ENCODE assay signal across 18 cellular contexts in genomic region chr7:37410305-37411209, GRCh38. TPM values are rescaled to one million over a fixed set of nuclear protein-coding genes. Genes with fewer than 3 reads are reported as not detected.
DNase-seq lines count a peak whose midpoint lies in the region; ATAC-seq, FAIRE-seq and TF ChIP-seq lines count a peak whose summit lies in the region.
"Had no signal": no experiment of that assay in that cellular context is flagged by ENCODE, and none has a peak within 500 bp of the region (broad histone marks: within the 10 kb centered on the region; RNA-seq: fewer than 3 reads in every experiment).

No MANE protein-coding gene starts in this region.

- no peaks in the 10 kb centered on the region for H3K9me2 ChIP-seq in PC-9 (ENCODE audit: insufficient read depth)

- H2AFZ ChIP-seq in PC-9: no peak overlapping the region

- H4K20me1 ChIP-seq in PC-9 (ENCODE audit: insufficient read depth): no peaks in the 10 kb centered on the region

- H3K9me3 ChIP-seq in HEK293 (ENCODE audit: control insufficient read depth, insufficient read depth, low read depth, low read length): no peaks in the 10 kb centered on the region
- no peaks in the 10 kb centered on the region for H3K9me3 ChIP-seq in PC-9 (ENCODE audit: insufficient read depth, low read depth)
- H3K9me3 ChIP-seq: HAP-1, prostate gland, thoracic aorta had no signal

- H3K9me3 Mint-ChIP-seq in WTC11: peaks cover 9% of the 10 kb centered on the region
- H3K9me3 Mint-ChIP-seq in naive B cell: peaks cover 0 to 5% (median 2%) of the 10 kb centered on the region in 7 donors

- H3K36me3 Mint-ChIP-seq in WTC11 (peaks cover 10% of the 10 kb centered on the region), naive B cell (peaks cover 5 to 9% of the 10 kb centered on the region in 2 donors)

- POLR2A ChIA-PET in HEK293 (lab: Yijun Ruan, JAX) (no interaction called here), WTC11 (lab: Charles Lee) (no interaction called here), PC-9 (lab: Charles Lee; ENCODE audit: unreplicated experiment) (no interaction called here)

- ATAC-seq in WTC11 (peak; percentile 67), naive B cell (ENCODE audit: low read depth in 2 of 2) (no peak)
- ATAC-seq: GM12878 had no signal

- no peak overlapping the region for H3K4me2 ChIP-seq in PC-9

- H3K27me3 ChIP-seq in PC-9 (ENCODE audit: insufficient read depth, low read depth): peaks cover 24% of the 10 kb centered on the region

- no peak for TF ChIP-seq CTCF in HEK293 (tag by site-specific recombination; IDR thresholded peaks at IDR 0.05)
- TF ChIP-seq CTCF in WTC11 (IDR thresholded peaks at IDR 0.05): no peak
- no peak for TF ChIP-seq CTCF in PC-9 (conservative IDR thresholded peaks at IDR 0.05)
- TF ChIP-seq CTCF in D721Med (IDR thresholded peaks at IDR 0.05; ENCODE audit: insufficient read depth, missing control alignments): no peak

- H3K27ac Mint-ChIP-seq in WTC11 (no peak overlapping the region), naive B cell (peak overlapping the region in 5 of 6 donors; percentile 5 to 89 (median 51))

- no peaks in the 10 kb centered on the region for H3K4me1 ChIP-seq in HEK293 (ENCODE audit: control insufficient read depth, insufficient read depth, low read length)
- H3K4me1 ChIP-seq in PC-9 (replicated peaks; ENCODE audit: insufficient read depth): no peaks in the 10 kb centered on the region
- H3K4me1 ChIP-seq: HAP-1, prostate gland had no signal

- CTCF ChIA-PET in HEK293 (lab: Yijun Ruan, JAX): no interaction called here
- CTCF ChIA-PET in WTC11 (lab: Charles Lee): no interaction called here
- CTCF ChIA-PET in PC-9 (lab: Charles Lee): no interaction called here

- no peak overlapping the region for H3K4me3 ChIP-seq in HEK293 (ENCODE audit: low read depth, low read length)
- no peak overlapping the region for H3K4me3 ChIP-seq in PC-9
- H3K4me3 ChIP-seq: GM12878, HAP-1, prostate gland, thoracic aorta had no signal

- no TSS peak for BruUV-seq in PC-9 (replicated peaks; lab: Mats Ljungman, UMichigan)

- H3K4me1 Mint-ChIP-seq in WTC11: peaks cover 34% of the 10 kb centered on the region
- H3K4me1 Mint-ChIP-seq in naive B cell: peaks cover 49 to 72% (median 64%) of the 10 kb centered on the region in 3 donors

- H3F3A ChIP-seq in PC-9 (ENCODE audit: insufficient read depth, low read depth): no peaks in the 10 kb centered on the region

- intact Hi-C loops in PC-9 (cut with micrococcal nuclease; ENCODE audit: unreplicated experiment): no loop called here

- DNase-seq in DMS 273 (lab: John Stamatoyannopoulos, UW; ENCODE audit: unreplicated experiment): peak; percentile 9
- DNase-seq in DMS 273 treated with DMSO at 0.1 percent for 48 hours (lab: John Stamatoyannopoulos, UW): no peak
- no peak for DNase-seq in WTC11 (ENCODE audit: low spot score)
- no peak for DNase-seq in naive B cell
- DNase-seq in PC-9: no peak
- no peak for DNase-seq in NCI-H526 (lab: John Stamatoyannopoulos, UW)
- no peak for DNase-seq in D721Med (ENCODE audit: insufficient read length, low spot score)
- DNase-seq: mesendoderm; NCI-H2107; NK-92 treated with Interleukin-12 subunit alpha and Interleukin-12 subunit beta, amount 100 ng/mL, for 24 hours had no signal

- H3K27ac ChIP-seq in HEK293 (ENCODE audit: extremely low read depth, low read depth, low read length) (no peak overlapping the region), PC-9 (no peak overlapping the region)
- H3K27ac ChIP-seq: 22Rv1, epithelial cell of prostate, prostate gland, thoracic aorta had no signal

- H3K79me2 ChIP-seq in PC-9 (ENCODE audit: low read depth): no peaks in the 10 kb centered on the region

- H3K27me3 Mint-ChIP-seq in WTC11 (ENCODE audit: low read depth) (no peaks in the 10 kb centered on the region), naive B cell (no peaks in the 10 kb centered on the region)

- H3K36me3 ChIP-seq in HEK293 (ENCODE audit: control insufficient read depth in 2 of 2, insufficient read depth in 1 of 2, low read length in 2 of 2): no peaks in the 10 kb centered on the region
- H3K36me3 ChIP-seq in PC-9 (ENCODE audit: low read depth): no peaks in the 10 kb centered on the region
- H3K36me3 ChIP-seq: HAP-1, prostate gland, thoracic aorta had no signal

- FAIRE-seq in D721Med (lab: Jason Lieb, UNC): no peak
- FAIRE-seq: bronchial epithelial cell, GM12878 had no signal

- H3K4me3 Mint-ChIP-seq in WTC11: no peak overlapping the region
- peak overlapping the region in 5 of 8 donors; percentile 21 to 78 (median 72) for H3K4me3 Mint-ChIP-seq in naive B cell

TF ChIP-seq in HEK293, 187 proteins besides CTCF, POLR2A, EP300 and RAD21:
- TF ChIP-seq KLF1 (tag by site-specific recombination; IDR thresholded peaks at IDR 0.05) (no peak), PRDM1 (tag by site-specific recombination; IDR thresholded peaks at IDR 0.05) (peak; percentile 36; the same call in 1 of the 2 replicates)

TF ChIP-seq in WTC11, 78 proteins besides CTCF, POLR2A, EP300 and RAD21:
- TF ChIP-seq, protein P1, sequence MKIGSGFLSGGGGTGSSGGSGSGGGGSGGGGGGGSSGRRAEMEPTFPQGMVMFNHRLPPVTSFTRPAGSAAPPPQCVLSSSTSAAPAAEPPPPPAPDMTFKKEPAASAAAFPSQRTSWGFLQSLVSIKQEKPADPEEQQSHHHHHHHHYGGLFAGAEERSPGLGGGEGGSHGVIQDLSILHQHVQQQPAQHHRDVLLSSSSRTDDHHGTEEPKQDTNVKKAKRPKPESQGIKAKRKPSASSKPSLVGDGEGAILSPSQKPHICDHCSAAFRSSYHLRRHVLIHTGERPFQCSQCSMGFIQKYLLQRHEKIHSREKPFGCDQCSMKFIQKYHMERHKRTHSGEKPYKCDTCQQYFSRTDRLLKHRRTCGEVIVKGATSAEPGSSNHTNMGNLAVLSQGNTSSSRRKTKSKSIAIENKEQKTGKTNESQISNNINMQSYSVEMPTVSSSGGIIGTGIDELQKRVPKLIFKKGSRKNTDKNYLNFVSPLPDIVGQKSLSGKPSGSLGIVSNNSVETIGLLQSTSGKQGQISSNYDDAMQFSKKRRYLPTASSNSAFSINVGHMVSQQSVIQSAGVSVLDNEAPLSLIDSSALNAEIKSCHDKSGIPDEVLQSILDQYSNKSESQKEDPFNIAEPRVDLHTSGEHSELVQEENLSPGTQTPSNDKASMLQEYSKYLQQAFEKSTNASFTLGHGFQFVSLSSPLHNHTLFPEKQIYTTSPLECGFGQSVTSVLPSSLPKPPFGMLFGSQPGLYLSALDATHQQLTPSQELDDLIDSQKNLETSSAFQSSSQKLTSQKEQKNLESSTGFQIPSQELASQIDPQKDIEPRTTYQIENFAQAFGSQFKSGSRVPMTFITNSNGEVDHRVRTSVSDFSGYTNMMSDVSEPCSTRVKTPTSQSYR (CRISPR knock-in tag; IDR thresholded peaks at IDR 0.05): no peak
- TF ChIP-seq PRRX2 (CRISPR knock-in tag; IDR thresholded peaks at IDR 0.05) (no peak), NFYB (CRISPR knock-in tag; conservative IDR thresholded peaks at IDR 0.05; ENCODE audit: low read depth) (no peak), GABPB1 (CRISPR knock-in tag; IDR thresholded peaks at IDR 0.05) (no peak), SMAD3 (CRISPR knock-in tag; IDR thresholded peaks at IDR 0.05; ENCODE audit: borderline replicate concordance) (no peak)
- TF ChIP-seq, protein P2, sequence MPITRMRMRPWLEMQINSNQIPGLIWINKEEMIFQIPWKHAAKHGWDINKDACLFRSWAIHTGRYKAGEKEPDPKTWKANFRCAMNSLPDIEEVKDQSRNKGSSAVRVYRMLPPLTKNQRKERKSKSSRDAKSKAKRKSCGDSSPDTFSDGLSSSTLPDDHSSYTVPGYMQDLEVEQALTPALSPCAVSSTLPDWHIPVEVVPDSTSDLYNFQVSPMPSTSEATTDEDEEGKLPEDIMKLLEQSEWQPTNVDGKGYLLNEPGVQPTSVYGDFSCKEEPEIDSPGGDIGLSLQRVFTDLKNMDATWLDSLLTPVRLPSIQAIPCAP (CRISPR knock-in tag; IDR thresholded peaks at IDR 0.05): no peak

RNA-seq across cellular contexts. Expression of gene ELMO1, which starts 38.1 kb away (rescaled TPM):
- total RNA-seq in WTC11 (2021): 17.8 to 19.4 TPM (median 17.9 TPM) in 3 replicates
- polyA plus RNA-seq in naive B cell (ENCODE audit: low read depth in 6 of 6): 10 to 100 TPM; 42.8 to 69.9 (median 59.5) TPM
- 4.8 and 5.0 TPM in 2 replicates for total RNA-seq in PC-9 (2021)
